In genomic region chr12:49098035-49098451, GRCh38 we compare ENCODE assay signal across 8 cellular contexts. TPM values are rescaled to one million over a fixed set of nuclear protein-coding genes. Genes with fewer than 3 reads are reported as not detected.
DNase-seq lines count a peak whose midpoint lies in the region; ATAC-seq and TF ChIP-seq lines count a peak whose summit lies in the region.

No MANE protein-coding gene starts in this region.

- H3K4me1 ChIP-seq in neutrophil (ENCODE audit: control insufficient read depth in 1 of 2, insufficient read depth in 1 of 2, low read depth in 1 of 2, low read length in 1 of 2): peaks cover 0 to 8% of the 10 kb centered on the region in 2 experiments
- H3K4me1 ChIP-seq in vagina: peaks cover 21% of the 10 kb centered on the region

- H3K27ac ChIP-seq in neutrophil: no peak overlapping the region
- no peak overlapping the region for H3K27ac ChIP-seq in vagina

- TF ChIP-seq POLR2A in vagina (IDR thresholded peaks at IDR 0.05): no peak

- no peaks in the 10 kb centered on the region for H3K9me3 ChIP-seq in neutrophil
- no peaks in the 10 kb centered on the region for H3K9me3 ChIP-seq in vagina

- peaks cover 32% of the 10 kb centered on the region for H3K27me3 ChIP-seq in neutrophil
- H3K27me3 ChIP-seq in vagina: no peaks in the 10 kb centered on the region

- H3K4me3 ChIP-seq in neutrophil (ENCODE audit: low read depth in 1 of 2, low read length in 1 of 2) (no peak overlapping the region), vagina (no peak overlapping the region)

- DNase-seq in NCI-H524 (lab: John Stamatoyannopoulos, UW): peak; percentile 9 to 22
- DNase-seq in NCI-H524 treated with DMSO at 0.1 percent for 48 hours (lab: John Stamatoyannopoulos, UW): no peak
- DNase-seq in NCI-H446 treated with DMSO at 0.1 percent for 48 hours (lab: John Stamatoyannopoulos, UW): peak; percentile 3
- DNase-seq in activated CD8-positive, alpha-beta memory T cell treated with anti-CD3 and anti-CD28 coated beads, Interleukin-2, amount 50 U/mL, for 48 hours: peak; percentile 84
- no peak for DNase-seq in vagina (ENCODE audit: extremely low spot score in 2 of 2)

- H3K36me3 ChIP-seq in neutrophil (peaks cover 65% of the 10 kb centered on the region), vagina (peaks cover 3 to 57% of the 10 kb centered on the region in 2 donors)

- TF ChIP-seq CTCF in neutrophil (IDR thresholded peaks at IDR 0.05) (peak; percentile 84), vagina (IDR thresholded peaks at IDR 0.05) (peak; percentile 36 to 64 (median 55))

- intact Hi-C loops in vagina (cut with DNase I): loop anchor here (10.0 kb wide), 1 partner anchor 137 kb away; no protein-coding TSS in a partner anchor

- ATAC-seq in esophagus mucosa (peak; percentile 21), GM21619 (IDR thresholded peaks at IDR 0.05; ENCODE audit: unreplicated experiment) (no peak)

RNA-seq across cellular contexts. Expression of gene DHH, which starts 3.4 kb away (rescaled TPM):
- total RNA-seq in esophagus mucosa (0.12 TPM), vagina (1.5 TPM)

RNA-seq across cellular contexts. Expression of gene LMBR1L, which starts 12.6 kb away (rescaled TPM):
- total RNA-seq in esophagus mucosa (24.4 TPM), vagina (53.3 TPM)

RNA-seq across cellular contexts. Expression of gene RHEBL1, which starts 28.3 kb away (rescaled TPM):
- total RNA-seq in esophagus mucosa: 0.44 TPM
- total RNA-seq in vagina: 1.7 TPM

RNA-seq across cellular contexts. Expression of gene TUBA1B, which starts 33.2 kb away (rescaled TPM):
- total RNA-seq in esophagus mucosa (536 TPM), vagina (638 TPM)

RNA-seq across cellular contexts. Expression of gene KMT2D, which starts 37.4 kb away (rescaled TPM):
- total RNA-seq in esophagus mucosa (48.2 TPM), vagina (38.8 TPM)

Comparison
In these comparisons a context has a peak if more than half of its experiments do, and no peak if none do; other contexts are left out.
1. DNase-seq: peak in NCI-H524 (2 of 2), NCI-H446 treated with DMSO at 0.1 percent for 48 hours (single experiment) and activated CD8-positive, alpha-beta memory T cell treated with anti-CD3 and anti-CD28 coated beads, Interleukin-2, amount 50 U/mL, for 48 hours (single experiment); none in NCI-H524 treated with DMSO at 0.1 percent for 48 hours (single experiment) and vagina (0 of 2).